9 cellular contexts compared by ENCODE assay signal in genomic region chr11:131408011-131408640, GRCh38. TPM values are rescaled to one million over a fixed set of nuclear protein-coding genes. Genes with fewer than 3 reads are reported as not detected.
A peak's percentile ranks its signal among the peaks of the same experiment; 100 is the strongest.
DNase-seq lines count a peak whose midpoint lies in the region; ATAC-seq and TF ChIP-seq lines count a peak whose summit lies in the region.
"Had no signal": no experiment of that assay in that cellular context is flagged by ENCODE, and none has a peak within 500 bp of the region (broad histone marks: within the 10 kb centered on the region; RNA-seq: fewer than 3 reads in every experiment).

No MANE protein-coding gene starts in this region.

- intact Hi-C loops in left ventricle myocardium superior (cut with micrococcal nuclease), result loop anchor here (5.0 kb wide), 1 partner anchor 104 kb away; no protein-coding TSS in a partner anchor
- intact Hi-C loops in ascending aorta (cut with DNase I), result no loop called here
- intact Hi-C loops in sciatic nerve (cut with DNase I), result no loop called here

- H3K27ac ChIP-seq in ascending aorta, result no peak overlapping the region
- H3K27ac ChIP-seq: epithelial cell of prostate had no signal

- H3K4me3 ChIP-seq in HFF-Myc (replicated peaks; ENCODE audit: low read depth, low read length), result no peak overlapping the region
- H3K4me3 ChIP-seq in ascending aorta, result no peak overlapping the region

- no peaks in the 10 kb centered on the region for H3K27me3 ChIP-seq in ascending aorta

- TF ChIP-seq CTCF in HFF-Myc (IDR thresholded peaks at IDR 0.05; ENCODE audit: low read depth, low read length, missing control alignments) (peak; percentile 56), ascending aorta (IDR thresholded peaks at IDR 0.05) (no peak)

- DNase-seq in DMS114 treated with DMSO at 0.1 percent for 48 hours (lab: John Stamatoyannopoulos, UW; ENCODE audit: unreplicated experiment) (peak; percentile 4), HFF-Myc (ENCODE audit: extremely low read depth, low read depth) (no peak), SKM-1 (lab: John Stamatoyannopoulos, UW; ENCODE audit: unreplicated experiment) (peak; percentile 51), left ventricle myocardium superior (peak; percentile 47), ascending aorta (ENCODE audit: low spot score in 2 of 2) (no peak), sciatic nerve (ENCODE audit: low spot score) (no peak)

- no peaks in the 10 kb centered on the region for H3K36me3 ChIP-seq in ascending aorta

- ATAC-seq in left ventricle myocardium superior, result peak; percentile 67
- ATAC-seq in sciatic nerve, result no peak
- no peak for ATAC-seq in HG02571 (IDR thresholded peaks at IDR 0.05; ENCODE audit: unreplicated experiment)
- ATAC-seq in HG03135 (IDR thresholded peaks at IDR 0.05; ENCODE audit: unreplicated experiment), result no peak

- no peaks in the 10 kb centered on the region for H3K9me3 ChIP-seq in ascending aorta

- no peaks in the 10 kb centered on the region for H3K4me1 ChIP-seq in ascending aorta

RNA-seq across cellular contexts. Expression of gene NTM, which starts 37.7 kb away (rescaled TPM):
- total RNA-seq in left ventricle myocardium superior (3.3 TPM), ascending aorta (not detected), sciatic nerve (19.5 TPM)

Comparison
In these comparisons a context has a peak if more than half of its experiments do, and no peak if none do; other contexts are left out.
1. DNase-seq: peak in DMS114 treated with DMSO at 0.1 percent for 48 hours (single experiment), SKM-1 (single experiment) and left ventricle myocardium superior (single experiment); none in HFF-Myc (single experiment), ascending aorta (0 of 2) and sciatic nerve (single experiment).